Comparison of ENCODE assay signal across 1 cellular context in the genomic region with DNA sequence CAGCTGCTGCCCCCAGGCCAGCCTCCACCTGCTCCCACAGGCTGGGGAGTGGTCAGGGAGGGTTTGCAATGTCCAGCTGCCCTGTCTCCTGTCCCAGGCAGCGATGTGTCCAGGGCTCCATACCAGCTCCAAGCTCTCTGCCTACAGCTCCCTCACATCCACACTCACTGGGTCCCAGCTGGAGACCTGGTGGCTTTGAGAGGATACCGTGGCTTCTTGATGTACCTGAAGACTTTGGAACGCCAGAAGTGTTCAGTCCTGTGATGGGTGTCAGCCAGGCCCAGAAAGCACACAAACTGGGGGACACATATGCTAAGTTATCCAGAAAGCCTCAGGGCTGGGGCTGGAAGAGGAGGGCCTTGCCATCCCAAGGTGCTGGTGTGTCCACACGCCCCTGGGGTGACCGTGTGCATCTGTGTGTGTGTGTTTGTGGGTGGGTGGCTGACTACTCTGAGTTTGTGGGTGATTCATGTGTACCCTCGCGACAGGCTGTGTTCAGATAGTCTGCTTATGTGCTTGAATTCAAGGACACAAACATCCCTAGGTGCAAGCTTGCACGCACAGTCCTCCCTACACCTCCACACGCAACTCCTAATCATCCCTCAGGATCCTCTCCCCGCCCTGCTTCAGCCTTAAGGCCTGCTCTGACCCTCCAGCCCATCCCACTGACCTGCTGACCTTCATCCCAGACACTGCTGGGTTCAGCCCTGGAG.
TF ChIP-seq lines count a peak whose summit lies in the region.

No MANE protein-coding gene starts in this region.

TF ChIP-seq in HCT116, 20 proteins besides CTCF, POLR2A, EP300 and RAD21 (continued from another document):
- TF ChIP-seq, protein P1, sequence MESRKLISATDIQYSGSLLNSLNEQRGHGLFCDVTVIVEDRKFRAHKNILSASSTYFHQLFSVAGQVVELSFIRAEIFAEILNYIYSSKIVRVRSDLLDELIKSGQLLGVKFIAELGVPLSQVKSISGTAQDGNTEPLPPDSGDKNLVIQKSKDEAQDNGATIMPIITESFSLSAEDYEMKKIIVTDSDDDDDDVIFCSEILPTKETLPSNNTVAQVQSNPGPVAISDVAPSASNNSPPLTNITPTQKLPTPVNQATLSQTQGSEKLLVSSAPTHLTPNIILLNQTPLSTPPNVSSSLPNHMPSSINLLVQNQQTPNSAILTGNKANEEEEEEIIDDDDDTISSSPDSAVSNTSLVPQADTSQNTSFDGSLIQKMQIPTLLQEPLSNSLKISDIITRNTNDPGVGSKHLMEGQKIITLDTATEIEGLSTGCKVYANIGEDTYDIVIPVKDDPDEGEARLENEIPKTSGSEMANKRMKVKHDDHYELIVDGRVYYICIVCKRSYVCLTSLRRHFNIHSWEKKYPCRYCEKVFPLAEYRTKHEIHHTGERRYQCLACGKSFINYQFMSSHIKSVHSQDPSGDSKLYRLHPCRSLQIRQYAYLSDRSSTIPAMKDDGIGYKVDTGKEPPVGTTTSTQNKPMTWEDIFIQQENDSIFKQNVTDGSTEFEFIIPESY (IDR thresholded peaks at IDR 0.05; ENCODE audit: extremely low read depth, insufficient replicate concordance, low read length) = no peak
TF ChIP-seq in HCT116: peak in this region for 0.
